1 cellular context compared by ENCODE assay signal in the genomic region with DNA sequence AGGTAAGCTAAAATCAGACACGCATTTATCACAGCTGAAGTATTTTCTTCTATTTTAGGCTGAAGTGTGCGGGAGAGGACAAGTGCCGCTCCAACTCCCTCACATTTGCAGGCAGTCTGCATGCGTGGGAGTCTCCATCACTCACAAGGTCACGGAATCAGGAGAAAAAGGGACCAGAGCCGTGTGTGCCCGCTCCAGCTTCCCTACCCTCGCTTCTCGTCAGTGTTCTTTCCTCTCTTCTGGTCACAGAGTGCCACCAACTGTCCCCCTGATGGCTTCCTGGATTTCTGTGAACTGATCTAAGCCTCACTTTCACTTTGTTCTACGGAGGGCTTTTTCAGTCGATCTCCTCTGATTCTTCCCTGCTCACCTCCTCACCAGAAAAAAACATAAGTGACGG.
TF ChIP-seq lines count a peak whose summit lies in the region.

No MANE protein-coding gene starts in this region.

TF ChIP-seq in GM12878, 131 proteins besides CTCF, POLR2A, EP300 and RAD21 (continued from another document):
- TF ChIP-seq MAX (IDR thresholded peaks at IDR 0.05; ENCODE audit: low read depth, low read length) (no peak), SMC3 (IDR thresholded peaks at IDR 0.05; ENCODE audit: borderline replicate concordance, low read length) (peak; percentile 40; the same call in 1 of the 2 replicates), RAD51 (IDR thresholded peaks at IDR 0.05) (no peak), ELK1 (IDR thresholded peaks at IDR 0.05; ENCODE audit: low read depth, low read length) (no peak), MYB (IDR thresholded peaks at IDR 0.05; ENCODE audit: borderline replicate concordance, low read depth, low read length) (no peak)
